Comparison of ENCODE assay signal across 22 cellular contexts in the genomic region with DNA sequence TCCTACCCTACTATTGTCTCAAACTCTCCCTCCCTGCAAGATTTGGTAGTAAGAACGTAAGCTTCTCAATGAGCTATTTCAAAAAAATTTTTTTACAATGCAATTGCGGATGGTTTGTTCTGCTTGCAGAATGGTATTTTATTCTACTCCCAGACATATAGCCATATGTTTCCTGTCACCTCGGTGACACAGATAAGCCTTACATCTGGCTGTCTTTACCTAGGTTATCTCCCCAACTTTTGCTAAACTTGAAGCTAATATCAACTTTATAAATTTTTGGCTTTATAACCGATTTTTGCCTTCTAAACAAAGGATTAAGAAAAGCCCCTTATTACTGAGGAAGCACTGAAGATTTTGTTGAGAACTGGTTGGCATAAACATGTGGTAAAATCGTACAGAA.
DNase-seq lines count a peak whose midpoint lies in the region; ATAC-seq, FAIRE-seq and TF ChIP-seq lines count a peak whose summit lies in the region.
"Had no signal": no experiment of that assay in that cellular context is flagged by ENCODE, and none has a peak within 500 bp of the region (broad histone marks: within the 10 kb centered on the region; RNA-seq: fewer than 3 reads in every experiment).

No MANE protein-coding gene starts in this region.

- no CpG with 5 or more reads among the region's 5 CpGs for WGBS in neuronal stem cell (ENCODE audit: extremely low coverage in 2 of 2, insufficient read length in 2 of 2, insufficient replicate concordance in 1 of 2), 2 donors
- 78 to 79% methylated on average over 5 of the region's 5 CpGs for WGBS in thyroid gland, 2 donors

- TF ChIP-seq POLR2A in GM12891 (IDR thresholded peaks at IDR 0.05; ENCODE audit: low read depth, low read length) (no peak), thyroid gland (IDR thresholded peaks at IDR 0.05) (no peak)

- no peaks in the 10 kb centered on the region for H3F3A ChIP-seq in GM23338 (replicated peaks; ENCODE audit: low read depth)

- H3K36me3 ChIP-seq in GM23338 (ENCODE audit: insufficient read depth) (no peaks in the 10 kb centered on the region), astrocyte (ENCODE audit: insufficient read depth, low read length) (no peaks in the 10 kb centered on the region), iPS-18a (ENCODE audit: control insufficient read depth, low read depth, low read length) (no peaks in the 10 kb centered on the region), neuronal stem cell (replicated peaks in 1 of 2; ENCODE audit: control insufficient read depth in 2 of 2, insufficient read depth in 2 of 2, low read length in 2 of 2) (no peaks in the 10 kb centered on the region), thyroid gland (no peaks in the 10 kb centered on the region)

- H3K9me3 ChIP-seq in astrocyte (ENCODE audit: insufficient read depth, low read depth, low read length) (no peaks in the 10 kb centered on the region), iPS-18a (ENCODE audit: control insufficient read depth, low read depth, low read length) (no peaks in the 10 kb centered on the region), neuronal stem cell (replicated peaks in 1 of 2; ENCODE audit: control insufficient read depth in 2 of 2, insufficient read depth in 1 of 2, low read depth in 1 of 2, low read length in 2 of 2) (no peaks in the 10 kb centered on the region), thyroid gland (no peaks in the 10 kb centered on the region)

- H3K4me3 ChIP-seq in GM23338, result no peak overlapping the region
- no peak overlapping the region for H3K4me3 ChIP-seq in astrocyte (ENCODE audit: insufficient read depth, low read depth, low read length)
- no peak overlapping the region for H3K4me3 ChIP-seq in iPS-18a (ENCODE audit: low read length)
- no peak overlapping the region for H3K4me3 ChIP-seq in neuronal stem cell (ENCODE audit: low read length in 2 of 2)
- H3K4me3 ChIP-seq in thyroid gland (replicated peaks in 1 of 3), result no peak overlapping the region

- H3K27ac Mint-ChIP-seq in GM23338, result no peak overlapping the region
- H3K27ac Mint-ChIP-seq in astrocyte (ENCODE audit: unreplicated experiment), result no peak overlapping the region

- no peak for TF ChIP-seq CTCF in GM23338 (conservative IDR thresholded peaks at IDR 0.05; ENCODE audit: low read depth in 2 of 2)
- no peak for TF ChIP-seq CTCF in astrocyte (IDR thresholded peaks at IDR 0.05; ENCODE audit: insufficient read depth, low read depth, low read length)
- no peak for TF ChIP-seq CTCF in thyroid gland (IDR thresholded peaks at IDR 0.05)

- H2BK5ac ChIP-seq in neuronal stem cell (ENCODE audit: low read length), result no peak overlapping the region

- H2AK5ac ChIP-seq in neuronal stem cell (ENCODE audit: low read depth, low read length), result no peak overlapping the region

- H3K9ac ChIP-seq in astrocyte (ENCODE audit: low read length), result no peak overlapping the region
- H3K9ac ChIP-seq in iPS-18a (ENCODE audit: low read length), result peak overlapping the region; percentile 47
- H3K9ac ChIP-seq in neuronal stem cell (ENCODE audit: low read depth, low read length, poor library complexity), result no peak overlapping the region
- H3K9ac ChIP-seq: KMS-11 had no signal

- H3K9me2 ChIP-seq in GM23338 (ENCODE audit: insufficient read depth), result no peaks in the 10 kb centered on the region

- H3K36me3 Mint-ChIP-seq in GM23338 (ENCODE audit: low read depth), result no peaks in the 10 kb centered on the region; the same call in 1 of the 3 replicates
- no peaks in the 10 kb centered on the region for H3K36me3 Mint-ChIP-seq in astrocyte (ENCODE audit: low read depth, unreplicated experiment)

- ATAC-seq in GM23338, result no peak

- no peak overlapping the region for H3K4ac ChIP-seq in neuronal stem cell (ENCODE audit: low read length)

- no peak overlapping the region for H2BK120ac ChIP-seq in neuronal stem cell (ENCODE audit: low read depth, low read length)

- H3K27ac ChIP-seq in GM23338 (ENCODE audit: low read depth) (peak overlapping the region; percentile 14; the same call in 1 of the 2 replicates), astrocyte (ENCODE audit: low read depth, low read length) (no peak overlapping the region), iPS-18a (ENCODE audit: low read length) (no peak overlapping the region), neuronal stem cell (replicated peaks; ENCODE audit: low read length) (no peak overlapping the region), thyroid gland (no peak overlapping the region)
- H3K27ac ChIP-seq: C4-2B, KMS-11 had no signal

- H3K27me3 Mint-ChIP-seq in GM23338 (ENCODE audit: insufficient read depth, low read depth, poor library complexity), result no peaks in the 10 kb centered on the region
- H3K27me3 Mint-ChIP-seq in astrocyte (ENCODE audit: low read depth, unreplicated experiment), result no peaks in the 10 kb centered on the region

- no peak overlapping the region for H2BK12ac ChIP-seq in neuronal stem cell (ENCODE audit: low read length)

- H4K20me1 ChIP-seq in GM23338 (replicated peaks; ENCODE audit: insufficient read depth) (no peaks in the 10 kb centered on the region), astrocyte (ENCODE audit: insufficient read depth, low read length) (no peaks in the 10 kb centered on the region)

- H3K4me2 ChIP-seq in GM23338 (no peak overlapping the region), astrocyte (ENCODE audit: low read length) (peak overlapping the region; percentile 41), neuronal stem cell (ENCODE audit: insufficient read depth, low read length, poor library complexity, severe bottlenecking) (no peak overlapping the region)
- H3K4me2 ChIP-seq: KMS-11 had no signal

- H2BK15ac ChIP-seq in neuronal stem cell (ENCODE audit: low read length), result no peak overlapping the region

- intact Hi-C loops in thyroid gland (cut with DNase I), result no loop called here

- H3K79me1 ChIP-seq in neuronal stem cell (ENCODE audit: low read depth, low read length), result no peaks in the 10 kb centered on the region

- no peak for DNase-seq in GM23338 (ENCODE audit: low spot score)
- no peak for DNase-seq in astrocyte (ENCODE audit: low read depth)
- DNase-seq in neuronal stem cell (ENCODE audit: low spot score), result no peak
- DNase-seq in GM12891 (ENCODE audit: insufficient read length, low spot score), result no peak
- no peak for DNase-seq in thyroid gland
- DNase-seq in activated CD4-positive, CD25-positive, alpha-beta regulatory T cell (lab: John Stamatoyannopoulos, UW), result no peak
- no peak for DNase-seq in NCI-H1436 treated with DMSO at 0.1 percent for 48 hours (lab: John Stamatoyannopoulos, UW)
- DNase-seq: AML-193; EL; GF-D8; IMR-90; MV-4-11; NCI-H187; NCI-H2107; NCI-H2227 treated with DMSO at 0.1 percent for 48 hours; NCI-H510A; NK-92 treated with Interleukin-12 subunit alpha and Interleukin-12 subunit beta, amount 100 ng/mL, for 24 hours; SIG-M5 had no signal

- no peak overlapping the region for H3K14ac ChIP-seq in neuronal stem cell (ENCODE audit: low read length)

- H3K27me3 ChIP-seq in GM23338 (ENCODE audit: insufficient read depth), result no peaks in the 10 kb centered on the region
- H3K27me3 ChIP-seq in astrocyte (ENCODE audit: insufficient read depth, low read length), result no peaks in the 10 kb centered on the region
- H3K27me3 ChIP-seq in iPS-18a (ENCODE audit: control insufficient read depth, insufficient read depth, low read length), result no peaks in the 10 kb centered on the region
- no peaks in the 10 kb centered on the region for H3K27me3 ChIP-seq in neuronal stem cell (ENCODE audit: control insufficient read depth in 3 of 3, insufficient read depth in 3 of 3, low read depth in 1 of 3, low read length in 3 of 3)
- H3K27me3 ChIP-seq in thyroid gland, result no peaks in the 10 kb centered on the region

- H3K79me2 ChIP-seq in GM23338 (replicated peaks; ENCODE audit: insufficient read depth) (peaks cover 16% of the 10 kb centered on the region), astrocyte (ENCODE audit: insufficient read depth, low read length) (no peaks in the 10 kb centered on the region)

- H3K4me3 Mint-ChIP-seq in GM23338 (no peak overlapping the region), astrocyte (ENCODE audit: unreplicated experiment) (no peak overlapping the region)

- FAIRE-seq in astrocyte (lab: Jason Lieb, UNC), result no peak
- FAIRE-seq in GM12891 (lab: Jason Lieb, UNC), result no peak
- FAIRE-seq: H54 had no signal

- H3K9me3 Mint-ChIP-seq in GM23338 (no peaks in the 10 kb centered on the region), astrocyte (ENCODE audit: unreplicated experiment) (no peaks in the 10 kb centered on the region)

- H3K4me1 Mint-ChIP-seq in GM23338, result peaks cover 32% of the 10 kb centered on the region
- peaks cover 15% of the 10 kb centered on the region for H3K4me1 Mint-ChIP-seq in astrocyte (ENCODE audit: low read depth, unreplicated experiment)

- no peak overlapping the region for H3K18ac ChIP-seq in neuronal stem cell (ENCODE audit: low read length)

- H4K91ac ChIP-seq in neuronal stem cell (ENCODE audit: low read depth, low read length, poor library complexity), result no peak overlapping the region

- peaks cover 29% of the 10 kb centered on the region for H3K4me1 ChIP-seq in GM23338 (ENCODE audit: insufficient read depth)
- H3K4me1 ChIP-seq in astrocyte (ENCODE audit: insufficient read depth, low read length), result peaks cover 18% of the 10 kb centered on the region
- H3K4me1 ChIP-seq in iPS-18a (ENCODE audit: control insufficient read depth, low read depth, low read length), result peaks cover 19% of the 10 kb centered on the region
- peaks cover 8 to 13% of the 10 kb centered on the region in 2 donors for H3K4me1 ChIP-seq in neuronal stem cell (ENCODE audit: control insufficient read depth in 2 of 2, insufficient read depth in 1 of 2, low read depth in 1 of 2, low read length in 2 of 2)
- H3K4me1 ChIP-seq in thyroid gland, result peaks cover 0 to 11% of the 10 kb centered on the region in 2 donors

- H4K8ac ChIP-seq in neuronal stem cell (ENCODE audit: low read depth, low read length), result no peak overlapping the region

- H3K23ac ChIP-seq in neuronal stem cell (ENCODE audit: low read depth, low read length, poor library complexity), result no peak overlapping the region

- H2AFZ ChIP-seq in GM23338 (no peak overlapping the region), astrocyte (ENCODE audit: low read depth, low read length) (no peak overlapping the region), neuronal stem cell (ENCODE audit: low read length) (peak overlapping the region; percentile 73)

TF ChIP-seq in GM23338, 12 proteins besides CTCF, POLR2A, EP300 and RAD21 (continues in another document):
- no peak for TF ChIP-seq POLR2AphosphoS5 (IDR thresholded peaks at IDR 0.05; ENCODE audit: low read depth)
- no peak for TF ChIP-seq ZNF114 (CRISPR knock-in tag; IDR thresholded peaks at IDR 0.05)
- TF ChIP-seq NANOG (IDR thresholded peaks at IDR 0.05; ENCODE audit: borderline replicate concordance), result no peak
- TF ChIP-seq JUNB (IDR thresholded peaks at IDR 0.05; ENCODE audit: unreplicated experiment), result no peak

TF ChIP-seq in GM12891, 5 proteins besides CTCF, POLR2A, EP300 and RAD21:
- no peak for TF ChIP-seq SPI1 (IDR thresholded peaks at IDR 0.05; ENCODE audit: low read depth, low read length)
- no peak for TF ChIP-seq PAX5 (IDR thresholded peaks at IDR 0.05; ENCODE audit: insufficient read depth, low read length, severe bottlenecking)
- no peak for TF ChIP-seq TAF1 (IDR thresholded peaks at IDR 0.05; ENCODE audit: low read depth, low read length)
- TF ChIP-seq POLR2AphosphoS5 (IDR thresholded peaks at IDR 0.05; ENCODE audit: low read depth, low read length), result no peak
- no peak for TF ChIP-seq POU2F2 (IDR thresholded peaks at IDR 0.05; ENCODE audit: low read depth, low read length)
